In genomic region chr17:48011405-48012150, GRCh38 we compare ENCODE assay signal across 8 cellular contexts. TPM values are rescaled to one million over a fixed set of nuclear protein-coding genes. Genes with fewer than 3 reads are reported as not detected.
DNase-seq lines count a peak whose midpoint lies in the region; ATAC-seq, FAIRE-seq and TF ChIP-seq lines count a peak whose summit lies in the region.

No MANE protein-coding gene starts in this region.

- TF ChIP-seq CTCF in GM06990 (IDR thresholded peaks at IDR 0.05; ENCODE audit: insufficient read depth, low read length, poor library complexity, severe bottlenecking) (peak; percentile 76), NB4 (IDR thresholded peaks at IDR 0.05; ENCODE audit: low read depth, low read length) (peak; percentile 69), bronchial epithelial cell (IDR thresholded peaks at IDR 0.05; ENCODE audit: insufficient read depth, low read length, severe bottlenecking) (peak; percentile 52), lower lobe of right lung (IDR thresholded peaks at IDR 0.05) (peak; percentile 35)

- H3K9ac ChIP-seq in stomach smooth muscle (ENCODE audit: low read length in 2 of 2), result no peak overlapping the region

- H3K4me3 ChIP-seq in GM06990 (replicated peaks; ENCODE audit: low read depth, low read length), result peak overlapping the region; percentile 39
- peak overlapping the region; percentile 43 for H3K4me3 ChIP-seq in NB4 (ENCODE audit: low read depth, low read length)
- H3K4me3 ChIP-seq in bronchial epithelial cell (ENCODE audit: low read depth, low read length), result peak overlapping the region; percentile 21
- peak overlapping the region; percentile 40 for H3K4me3 ChIP-seq in lower lobe of right lung
- H3K4me3 ChIP-seq in stomach smooth muscle (ENCODE audit: low read length in 2 of 2), result peak overlapping the region; percentile 12 to 58

- DNase-seq in GM06990 (ENCODE audit: extremely low read depth, insufficient read length) (no peak), NB4 (ENCODE audit: low read depth) (peak; percentile 69), SW480 (ENCODE audit: low spot score) (peak; percentile 62), bronchial epithelial cell (ENCODE audit: low read depth) (peak; percentile 29), lower lobe of right lung (no peak), anterior cingulate cortex (lab: John Stamatoyannopoulos, UW) (no peak)

- intact Hi-C loops in lower lobe of right lung (cut with DNase I), result no loop called here

- TF ChIP-seq POLR2A in NB4 (IDR thresholded peaks at IDR 0.05; ENCODE audit: extremely low read depth, insufficient read length), result no peak

- no peaks in the 10 kb centered on the region; the same call in 1 of the 2 replicates for H3K27me3 ChIP-seq in GM06990 (replicated peaks; ENCODE audit: control insufficient read depth, insufficient read depth, low read length)
- H3K27me3 ChIP-seq in bronchial epithelial cell (ENCODE audit: control insufficient read depth, insufficient read depth, low read length), result peaks cover 12% of the 10 kb centered on the region
- H3K27me3 ChIP-seq in lower lobe of right lung (ENCODE audit: low read depth), result peaks cover 39% of the 10 kb centered on the region
- peaks cover 19 to 25% of the 10 kb centered on the region in 2 donors for H3K27me3 ChIP-seq in stomach smooth muscle (ENCODE audit: control insufficient read depth in 1 of 2, insufficient read depth in 2 of 2, low read length in 2 of 2)

- H3K36me3 ChIP-seq in GM06990 (ENCODE audit: control insufficient read depth, insufficient read depth, low read length), result no peaks in the 10 kb centered on the region
- H3K36me3 ChIP-seq in bronchial epithelial cell (ENCODE audit: control insufficient read depth, insufficient read depth, low read length), result no peaks in the 10 kb centered on the region
- no peaks in the 10 kb centered on the region for H3K36me3 ChIP-seq in lower lobe of right lung
- no peaks in the 10 kb centered on the region for H3K36me3 ChIP-seq in stomach smooth muscle (ENCODE audit: control insufficient read depth in 2 of 2, insufficient read depth in 2 of 2, low read length in 2 of 2)

- FAIRE-seq in bronchial epithelial cell (lab: Jason Lieb, UNC), result no peak

- no peak overlapping the region for H3K27ac ChIP-seq in lower lobe of right lung
- H3K27ac ChIP-seq in stomach smooth muscle (ENCODE audit: low read length), result no peak overlapping the region

- ATAC-seq in lower lobe of right lung (peak; percentile 57 to 64), HG03432 (IDR thresholded peaks at IDR 0.05; ENCODE audit: unreplicated experiment) (no peak)

- H3K9me3 ChIP-seq in lower lobe of right lung (no peaks in the 10 kb centered on the region), stomach smooth muscle (ENCODE audit: control insufficient read depth in 2 of 2, low read length in 2 of 2) (no peaks in the 10 kb centered on the region)

- H3K4me1 ChIP-seq in lower lobe of right lung (peaks cover 18% of the 10 kb centered on the region), stomach smooth muscle (ENCODE audit: control insufficient read depth, insufficient read depth, low read length) (peaks cover 13% of the 10 kb centered on the region)

RNA-seq across cellular contexts. Expression of gene COPZ2, which starts 26.0 kb away (rescaled TPM):
- total RNA-seq in bronchial epithelial cell (8.2 and 21.4 TPM in 2 replicates), lower lobe of right lung (22.9 TPM)

RNA-seq across cellular contexts. Expression of gene NFE2L1, which starts 36.6 kb away (rescaled TPM):
- total RNA-seq in bronchial epithelial cell (84.2 and 176 TPM in 2 replicates), lower lobe of right lung (162 TPM)

RNA-seq across cellular contexts. Expression of gene CDK5RAP3, which starts 40.7 kb away (rescaled TPM):
- total RNA-seq in bronchial epithelial cell, result 77.1 and 89.8 TPM in 2 replicates
- total RNA-seq in lower lobe of right lung, result 161 TPM

RNA-seq across cellular contexts. Expression of gene PRR15L, which starts 53.9 kb away (rescaled TPM):
- 1.6 and 9.1 TPM in 2 replicates for total RNA-seq in bronchial epithelial cell
- 48.1 TPM for total RNA-seq in lower lobe of right lung

Comparison
In these comparisons a context has a peak if more than half of its experiments do, and no peak if none do; other contexts are left out.
1. DNase-seq: peak in NB4 (single experiment), SW480 (single experiment) and bronchial epithelial cell (single experiment); none in GM06990 (single experiment), lower lobe of right lung (single experiment) and anterior cingulate cortex (0 of 58).
2. Peak in every context shown above with its lines, with median percentiles within 50 percentile points of each other: H3K4me3 ChIP-seq and CTCF ChIP-seq.